ENCODE assay signal across 1 cellular context in the genomic region with DNA sequence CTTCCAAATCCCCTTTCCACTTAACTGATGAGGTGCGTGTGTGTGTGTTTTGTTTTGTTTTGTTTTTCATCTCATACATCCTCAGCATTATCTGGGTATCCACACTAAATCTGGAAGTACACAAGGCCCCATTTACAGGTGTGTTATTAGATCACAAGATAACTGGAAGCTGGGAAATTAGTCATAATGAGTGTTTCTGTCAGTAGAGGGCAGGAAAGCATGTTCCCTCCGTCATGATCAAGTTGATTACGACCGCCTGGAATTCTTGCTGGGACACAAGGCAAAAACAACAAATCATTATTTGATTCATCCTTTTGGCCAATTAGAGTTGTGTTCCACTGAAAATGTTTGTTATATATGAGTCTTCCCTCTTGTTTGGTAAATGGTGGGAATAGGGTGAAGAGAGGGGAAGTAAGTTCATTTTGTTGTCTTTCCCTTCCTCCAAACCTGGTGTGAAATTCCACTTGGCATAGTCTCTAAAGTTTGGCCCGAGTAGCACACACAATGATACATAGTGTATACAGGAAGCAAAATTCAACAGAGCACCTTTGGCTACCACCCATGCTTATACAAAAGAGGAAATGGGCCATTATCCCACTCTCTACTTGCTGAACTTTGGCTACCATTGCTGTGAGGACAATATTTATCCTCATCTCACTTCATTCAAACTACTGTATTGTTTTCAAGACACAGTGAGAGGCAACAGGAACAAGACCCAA.
TF ChIP-seq lines count a peak whose summit lies in the region.

No MANE protein-coding gene starts in this region.

TF ChIP-seq in endothelial cell of umbilical vein, 7 proteins besides CTCF, POLR2A, EP300 and RAD21 (continued from another document):
- TF ChIP-seq, protein P1, sequence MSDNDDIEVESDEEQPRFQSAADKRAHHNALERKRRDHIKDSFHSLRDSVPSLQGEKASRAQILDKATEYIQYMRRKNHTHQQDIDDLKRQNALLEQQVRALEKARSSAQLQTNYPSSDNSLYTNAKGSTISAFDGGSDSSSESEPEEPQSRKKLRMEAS (IDR thresholded peaks at IDR 0.05; ENCODE audit: insufficient read depth, insufficient read length), result no peak
- TF ChIP-seq EZH2 (IDR thresholded peaks at IDR 0.05; ENCODE audit: borderline replicate concordance, low read depth, low read length, severe bottlenecking) (no peak), FOS (IDR thresholded peaks at IDR 0.05; ENCODE audit: borderline replicate concordance, insufficient read depth, low read length) (no peak), JUN (IDR thresholded peaks at IDR 0.05; ENCODE audit: borderline replicate concordance, insufficient read depth, insufficient read length, low read depth) (no peak)
TF ChIP-seq in endothelial cell of umbilical vein: peak in this region for 2.
